Comparison of ENCODE assay signal across 1 cellular context in the genomic region with DNA sequence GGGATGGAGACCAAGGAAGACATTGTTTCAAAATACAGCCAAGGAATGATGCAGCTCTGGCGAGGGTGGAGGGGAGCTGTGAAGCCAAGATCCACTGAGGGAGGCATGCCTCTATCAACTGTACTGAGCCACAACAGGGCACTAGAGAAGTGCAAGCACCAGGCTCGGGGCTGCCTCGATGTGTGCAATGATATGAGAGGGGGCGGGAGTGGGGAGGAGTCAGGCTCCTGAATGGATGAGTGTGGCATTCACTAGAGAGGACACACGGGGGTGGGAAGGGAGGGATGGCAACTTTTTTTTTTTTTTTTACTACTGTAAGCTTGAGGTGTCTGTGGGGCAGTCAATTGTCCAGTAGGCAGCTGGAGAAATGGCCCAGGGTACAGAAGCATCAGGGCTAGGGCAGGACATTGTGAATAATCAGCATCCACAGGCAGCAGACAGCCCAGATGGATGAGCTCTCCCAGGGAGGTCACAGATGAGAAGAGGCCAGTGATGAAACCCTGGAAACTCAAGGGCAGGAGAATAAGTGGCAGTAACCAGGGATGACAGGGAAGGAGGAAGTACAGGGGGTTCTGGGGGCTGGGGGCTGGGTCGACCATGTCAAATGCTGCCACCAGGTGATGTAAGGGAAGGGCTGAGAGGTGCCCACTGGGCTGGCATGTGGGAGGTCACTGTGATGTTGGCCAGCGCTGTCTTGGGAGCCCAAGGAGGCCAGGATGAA.
TF ChIP-seq lines count a peak whose summit lies in the region.

No MANE protein-coding gene starts in this region.

TF ChIP-seq in K562, 482 proteins besides CTCF, POLR2A, EP300 and RAD21:
- TF ChIP-seq EGR1 (conservative IDR thresholded peaks at IDR 0.05) (peak; percentile 25; the same call in 1 of the 2 replicates), ZNF584 (CRISPR knock-in tag; IDR thresholded peaks at IDR 0.05; ENCODE audit: low read depth) (no peak)
TF ChIP-seq in K562: peak in this region for 1.
